ENCODE assay signal across 34 cellular contexts in the genomic region with DNA sequence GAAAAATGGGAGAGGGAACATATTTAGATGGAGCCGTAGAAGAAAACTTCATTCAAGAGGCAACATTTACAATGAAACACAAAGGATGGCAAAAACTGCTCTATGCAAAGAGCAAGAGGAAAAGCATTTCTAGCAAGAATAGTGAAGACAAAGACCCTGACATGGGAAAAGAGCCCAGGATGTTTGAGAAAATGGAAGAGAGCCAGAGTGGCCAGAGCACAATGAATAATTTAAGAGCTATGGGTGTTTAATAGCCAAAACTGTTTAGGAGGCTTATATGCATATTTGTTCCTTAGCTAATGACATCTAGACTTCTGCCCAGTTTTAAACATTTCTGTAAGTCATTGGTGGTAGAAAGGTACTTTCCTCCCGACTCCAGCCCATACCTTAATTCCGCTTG. TPM values are rescaled to one million over a fixed set of nuclear protein-coding genes. Genes with fewer than 3 reads are reported as not detected.
"Had no signal": no experiment of that assay in that cellular context is flagged by ENCODE, and none has a peak within 500 bp of the region (broad histone marks: within the 10 kb centered on the region; RNA-seq: fewer than 3 reads in every experiment).

No MANE protein-coding gene starts in this region.

- H3K9me3 Mint-ChIP-seq: endodermal cell; memory B cell; stimulated activated naive CD8-positive, alpha-beta T cell treated with anti-CD3 and anti-CD28 coated beads, Interleukin-15, amount 100 ng/mL, for 72 hours had no signal

- H3K27me3 Mint-ChIP-seq: memory B cell; stimulated activated naive CD8-positive, alpha-beta T cell treated with anti-CD3 and anti-CD28 coated beads, Interleukin-15, amount 100 ng/mL, for 72 hours had no signal

- H3K4me1 Mint-ChIP-seq: endodermal cell; immature natural killer cell; memory B cell; naive B cell; stimulated activated naive CD8-positive, alpha-beta T cell treated with anti-CD3 and anti-CD28 coated beads, Interleukin-15, amount 100 ng/mL, for 72 hours had no signal

- H3K4me3 Mint-ChIP-seq: endodermal cell; immature natural killer cell; memory B cell; naive B cell; natural killer cell treated with Interleukin-12 subunit alpha and Interleukin-12 subunit beta and Interleukin-15 and Interleukin-18, amount 100 ng/mL, for 72 hours; neural crest cell; stimulated activated naive CD8-positive, alpha-beta T cell treated with anti-CD3 and anti-CD28 coated beads, Interleukin-15, amount 100 ng/mL, for 72 hours had no signal

- H3K4me2 ChIP-seq: smooth muscle cell had no signal

- H3K4me1 ChIP-seq: gastrocnemius medialis, left ventricle myocardium inferior, lower lobe of right lung, pancreas, prostate gland, right atrium auricular region, thyroid gland, vagina had no signal

- H3K36me3 ChIP-seq: gastrocnemius medialis, left ventricle myocardium inferior, lower lobe of right lung, neutrophil, pancreas, prostate gland, right atrium auricular region, thyroid gland, vagina had no signal

- H3K27me3 ChIP-seq: dorsolateral prefrontal cortex, gastrocnemius medialis, pancreas, right atrium auricular region, thyroid gland, vagina had no signal

- H3K27ac Mint-ChIP-seq: endodermal cell; immature natural killer cell; memory B cell; naive B cell; natural killer cell treated with Interleukin-12 subunit alpha and Interleukin-12 subunit beta and Interleukin-15 and Interleukin-18, amount 100 ng/mL, for 72 hours; stimulated activated naive CD8-positive, alpha-beta T cell treated with anti-CD3 and anti-CD28 coated beads, Interleukin-15, amount 100 ng/mL, for 72 hours had no signal

- ATAC-seq: esophagus mucosa; gastrocnemius medialis; left colon; lower lobe of right lung; mucosa of descending colon; natural killer cell treated with Interleukin-12 subunit alpha and Interleukin-12 subunit beta and Interleukin-15 and Interleukin-18, amount 100 ng/mL, for 72 hours; pancreas; sciatic nerve; stimulated activated naive CD8-positive, alpha-beta T cell treated with anti-CD3 and anti-CD28 coated beads, Interleukin-15, amount 100 ng/mL, for 72 hours had no signal

- H3K36me3 Mint-ChIP-seq: immature natural killer cell; memory B cell; naive B cell; natural killer cell treated with Interleukin-12 subunit alpha and Interleukin-12 subunit beta and Interleukin-15 and Interleukin-18, amount 100 ng/mL, for 72 hours had no signal

- H3K27ac ChIP-seq: dorsolateral prefrontal cortex, epithelial cell of prostate, gastrocnemius medialis, left ventricle myocardium inferior, lower lobe of right lung, neutrophil, pancreas, prostate gland, right atrium auricular region, thyroid gland, vagina had no signal

- DNase-seq: cortex of kidney; dorsolateral prefrontal cortex; effector CD8-positive, alpha-beta T cell; endodermal cell; foreskin fibroblast; gastrocnemius medialis; immature natural killer cell; islet precursor cell; kidney glomerular epithelial cell; left colon; left ventricle myocardium inferior; lower lobe of right lung; mucosa of descending colon; naive B cell; pancreas; stimulated activated CD4-positive, alpha-beta T cell treated with anti-CD3 and anti-CD28 coated beads, Interleukin-12 subunit alpha, Interleukin-12 subunit beta, amount 100 ng/mL, for 4 hours; stimulated activated CD4-positive, alpha-beta T cell treated with anti-CD3 and anti-CD28 coated beads, Interleukin-1b, Interleukin-23, amount 100 ng/mL, for 48 hours; stimulated activated CD4-positive, alpha-beta T cell treated with anti-CD3 and anti-CD28 coated beads, Interleukin-4, amount 100 ng/mL, for 1 hour; stimulated activated CD8-positive, alpha-beta memory T cell treated with anti-CD3 and anti-CD28 coated beads, Interleukin-4, amount 100 ng/mL, for 48 hours; stimulated activated naive CD4-positive, alpha-beta T cell; stimulated activated naive CD8-positive, alpha-beta T cell treated with anti-CD3 and anti-CD28 coated beads, Interleukin-15, amount 100 ng/mL, for 72 hours; thyroid gland; trophoblast cell had no signal

- H3K4me3 ChIP-seq: dorsolateral prefrontal cortex, gastrocnemius medialis, left ventricle myocardium inferior, lower lobe of right lung, mucosa of descending colon, pancreas, prostate gland, right atrium auricular region, smooth muscle cell, thyroid gland, vagina had no signal

RNA-seq across cellular contexts. Expression of gene SEMA6D, which starts 25.4 kb away (rescaled TPM):
- total RNA-seq: natural killer cell treated with Interleukin-12 subunit alpha and Interleukin-12 subunit beta and Interleukin-15 and Interleukin-18, amount 100 ng/mL, for 72 hours had no signal
- polyA plus RNA-seq: immature natural killer cell had no signal
